In genomic region chr11:118610220-118610772, GRCh38 we compare ENCODE assay signal across 9 cellular contexts. TPM values are rescaled to one million over a fixed set of nuclear protein-coding genes. Genes with fewer than 3 reads are reported as not detected.
DNase-seq lines count a peak whose midpoint lies in the region; ATAC-seq and TF ChIP-seq lines count a peak whose summit lies in the region.
"Had no signal": no experiment of that assay in that cellular context is flagged by ENCODE, and none has a peak within 500 bp of the region (broad histone marks: within the 10 kb centered on the region; RNA-seq: fewer than 3 reads in every experiment).

No MANE protein-coding gene starts in this region.

- DNase-seq in GM23248, result peak; percentile 47
- peak; percentile 7 for DNase-seq in activated T-helper 1 cell treated with Interleukin-2 at 50 U/mL for 16 hours (ENCODE audit: low read depth)
- no peak for DNase-seq in left ventricle myocardium inferior
- no peak for DNase-seq in skeletal muscle cell (ENCODE audit: low read depth)
- DNase-seq in NCI-H2107 treated with DMSO at 0.1 percent for 48 hours (lab: John Stamatoyannopoulos, UW; ENCODE audit: unreplicated experiment), result no peak
- DNase-seq in HAP-1 (ENCODE audit: low spot score in 2 of 2), result no peak
- no peak for DNase-seq in GM13977 (ENCODE audit: low spot score)
- DNase-seq: SJCRH30 had no signal

- H3K4me3 ChIP-seq in GM23248 (peak overlapping the region; percentile 81), left ventricle myocardium inferior (peak overlapping the region; percentile 79), skeletal muscle cell (ENCODE audit: low read depth, low read length) (peak overlapping the region; percentile 84), HAP-1 (no peak overlapping the region)
- H3K4me3 ChIP-seq: SJCRH30 had no signal

- H3K79me2 ChIP-seq in GM23248 (ENCODE audit: insufficient read depth), result peaks cover 63% of the 10 kb centered on the region

- H3K27me3 ChIP-seq in GM23248 (replicated peaks; ENCODE audit: insufficient read depth) (no peaks in the 10 kb centered on the region), left ventricle myocardium inferior (ENCODE audit: low read depth) (no peaks in the 10 kb centered on the region), HAP-1 (ENCODE audit: low read depth) (no peaks in the 10 kb centered on the region)
- H3K27me3 ChIP-seq: SJCRH30 had no signal

- 5 to 6% methylated on average over 37 to 42 of the region's 42 CpGs for WGBS in GM23248 (ENCODE audit: low coverage in 1 of 2, low lambda C conversion rate in 2 of 2, missing lambda C conversion rate in 2 of 2), 2 experiments

- H3K27ac ChIP-seq in GM23248 (peak overlapping the region; percentile 98), left ventricle myocardium inferior (replicated peaks) (peak overlapping the region; percentile 93)
- H3K27ac ChIP-seq: SJCRH30 had no signal

- peak overlapping the region; percentile 90 for H3K4me2 ChIP-seq in GM23248 (ENCODE audit: unreplicated experiment)

- peak overlapping the region; percentile 99 for H3K9ac ChIP-seq in GM23248

- H3F3A ChIP-seq in GM23248 (ENCODE audit: insufficient read depth), result peaks cover 38% of the 10 kb centered on the region

- in situ Hi-C loops in GM23248 (cut with MboI) (no loop called here), HAP-1 (cut with MboI; ENCODE audit: low sequenced_read_pairs) (no loop called here), GM13977 (cut with MboI; ENCODE audit: low pct_unique_long_range_greater_than_20kb, low sequenced_read_pairs, unreplicated experiment) (no loop called here)

- H3K4me1 ChIP-seq in GM23248 (ENCODE audit: insufficient read depth) (peaks cover 43% of the 10 kb centered on the region), left ventricle myocardium inferior (peaks cover 89% of the 10 kb centered on the region), HAP-1 (peaks cover 8% of the 10 kb centered on the region)

- H4K20me1 ChIP-seq in GM23248 (ENCODE audit: insufficient read depth), result no peaks in the 10 kb centered on the region

- H3K36me3 ChIP-seq in GM23248 (ENCODE audit: low read depth), result peaks cover under 1% of the 10 kb centered on the region; the same call in 1 of the 2 replicates
- peaks cover 22% of the 10 kb centered on the region for H3K36me3 ChIP-seq in left ventricle myocardium inferior
- H3K36me3 ChIP-seq in HAP-1 (replicated peaks), result no peaks in the 10 kb centered on the region; the same call in 1 of the 2 replicates
- H3K36me3 ChIP-seq: SJCRH30 had no signal

- intact Hi-C loops in left ventricle myocardium inferior (cut with micrococcal nuclease), result no loop called here

- no peak for ATAC-seq in GM18519 (IDR thresholded peaks at IDR 0.05; ENCODE audit: low FRiP score, unreplicated experiment)

- TF ChIP-seq CTCF in left ventricle myocardium inferior (IDR thresholded peaks at IDR 0.05; ENCODE audit: borderline replicate concordance), result no peak
- TF ChIP-seq CTCF in GM13977 (IDR thresholded peaks at IDR 0.05; ENCODE audit: extremely low read depth, insufficient read depth, missing control alignments), result no peak

- H3K9me3 ChIP-seq in GM23248 (ENCODE audit: low read depth), result no peaks in the 10 kb centered on the region
- no peaks in the 10 kb centered on the region for H3K9me3 ChIP-seq in left ventricle myocardium inferior (replicated peaks)
- H3K9me3 ChIP-seq in HAP-1, result no peaks in the 10 kb centered on the region
- H3K9me3 ChIP-seq: SJCRH30 had no signal

- H3K9me2 ChIP-seq in GM23248 (ENCODE audit: insufficient read depth), result no peaks in the 10 kb centered on the region

- H2AFZ ChIP-seq in GM23248, result no peak overlapping the region

RNA-seq across cellular contexts. Expression of gene PHLDB1, which starts 2.9 kb away (rescaled TPM):
- total RNA-seq in GM23248 (2014; rRNA removed; shearing (Covaris generic)), result 102 and 109 TPM in 2 replicates
- polyA plus RNA-seq in GM23248 (2016; fragmentation: Nextera tagmentation; extraction: Ambion mirVana), result 91.7 and 91.8 TPM in 2 replicates
- 102 TPM for total RNA-seq in left ventricle myocardium inferior

RNA-seq across cellular contexts. Expression of gene ARCN1, which starts 38.1 kb away (rescaled TPM):
- total RNA-seq in GM23248 (2014; rRNA removed; shearing (Covaris generic)), result 187 and 191 TPM in 2 replicates
- 188 and 190 TPM in 2 replicates for polyA plus RNA-seq in GM23248 (2016; fragmentation: Nextera tagmentation; extraction: Ambion mirVana)
- 99.4 TPM for total RNA-seq in left ventricle myocardium inferior

RNA-seq across cellular contexts. Expression of gene IFT46, which starts 44.6 kb away (rescaled TPM):
- 38.1 and 49.5 TPM in 2 replicates for total RNA-seq in GM23248 (2014; rRNA removed; shearing (Covaris generic))
- 21.7 and 25.9 TPM in 2 replicates for polyA plus RNA-seq in GM23248 (2016; fragmentation: Nextera tagmentation; extraction: Ambion mirVana)
- 26.0 TPM for total RNA-seq in left ventricle myocardium inferior

Comparison
In these comparisons a context has a peak if more than half of its experiments do, and no peak if none do; other contexts are left out.
1. DNase-seq: peak in GM23248 (single experiment) and activated T-helper 1 cell treated with Interleukin-2 at 50 U/mL for 16 hours (single experiment); none in left ventricle myocardium inferior (single experiment), skeletal muscle cell (single experiment), NCI-H2107 treated with DMSO at 0.1 percent for 48 hours (single experiment), HAP-1 (0 of 2) and GM13977 (single experiment).